Comparison of ENCODE assay signal across 29 cellular contexts in the genomic region with DNA sequence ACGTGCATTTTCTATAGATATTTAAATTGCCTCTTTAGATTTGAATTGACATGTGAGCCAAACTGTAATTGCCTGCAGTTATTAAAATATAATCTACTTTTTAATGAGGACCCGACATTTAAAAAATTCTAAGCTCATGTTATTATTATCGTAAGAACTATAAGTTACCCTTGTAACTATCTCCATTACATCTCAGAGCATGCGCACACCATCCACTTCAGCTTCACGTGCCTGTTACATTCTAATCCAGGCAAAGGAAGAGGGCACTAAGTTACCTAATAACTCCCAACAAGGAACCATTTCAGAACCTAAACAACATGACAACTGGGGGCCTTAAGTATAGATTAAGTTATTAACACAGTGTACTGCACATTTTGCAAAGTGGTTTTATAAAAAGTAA.
DNase-seq lines count a peak whose midpoint lies in the region; ATAC-seq, FAIRE-seq and TF ChIP-seq lines count a peak whose summit lies in the region.
"Had no signal": no experiment of that assay in that cellular context is flagged by ENCODE, and none has a peak within 500 bp of the region (broad histone marks: within the 10 kb centered on the region; RNA-seq: fewer than 3 reads in every experiment).

No MANE protein-coding gene starts in this region.

- no peak overlapping the region for H3K4me3 ChIP-seq in K562
- H3K4me3 ChIP-seq: A549; BLaER1; BLaER1 treated with 17β-estradiol and CSF1 and Interleukin-3, amounts not matched to agents 10 nM and 100 nM had no signal

- H3K36me3 ChIP-seq in K562 (ENCODE audit: control insufficient read depth, insufficient read depth, low read length): no peaks in the 10 kb centered on the region
- H3K36me3 ChIP-seq: BE2C; BLaER1; BLaER1 treated with 17β-estradiol and CSF1 and Interleukin-3, amounts not matched to agents 10 nM and 100 nM had no signal

- H3K9ac ChIP-seq in K562 (ENCODE audit: insufficient read depth in 1 of 2, low read depth in 2 of 2, low read length in 2 of 2): no peak overlapping the region
- H3K9ac ChIP-seq: BLaER1; BLaER1 treated with 17β-estradiol and CSF1 and Interleukin-3, amounts not matched to agents 10 nM and 100 nM had no signal

- CTCF ChIA-PET in K562 (lab: Yijun Ruan, JAX; ENCODE audit: low intra/inter-chr PET ratio): no interaction called here

- H3K79me2 ChIP-seq in K562 (ENCODE audit: control insufficient read depth, insufficient read depth, low read length): no peaks in the 10 kb centered on the region

- H2AFZ ChIP-seq in K562 (ENCODE audit: low read depth, low read length): no peak overlapping the region

- in situ Hi-C loops in K562 (cut with MboI): no loop called here

- POLR2A ChIA-PET in K562 (lab: Yijun Ruan, JAX): interaction anchor here (1.6 to 2.4 kb wide), 2 partner anchors 9 to 10 kb away, joined by 6 to 8 read pairs; no protein-coding TSS in a partner anchor

- H3K27me3 ChIP-seq in K562 (ENCODE audit: control insufficient read depth in 2 of 2, insufficient read depth in 2 of 2, low read length in 2 of 2): peaks cover 8 to 12% of the 10 kb centered on the region in 2 experiments; a peak in 4 of 5 replicates
- H3K27me3 ChIP-seq: BLaER1; BLaER1 treated with 17β-estradiol and CSF1 and Interleukin-3, amounts not matched to agents 10 nM and 100 nM had no signal

- intact Hi-C loops in K562 (cut with micrococcal nuclease): no loop called here

- no peaks in the 10 kb centered on the region for H3K4me1 ChIP-seq in K562 (replicated peaks in 1 of 2; ENCODE audit: control insufficient read depth in 2 of 2, insufficient read depth in 2 of 2, low read length in 2 of 2)
- H3K4me1 ChIP-seq: A549; BE2C; BLaER1; BLaER1 treated with 17β-estradiol and CSF1 and Interleukin-3, amounts not matched to agents 10 nM and 100 nM; Caco-2 had no signal

- H3K9me3 ChIP-seq in K562 (replicated peaks; ENCODE audit: control insufficient read depth, insufficient read depth, low read depth, low read length): no peaks in the 10 kb centered on the region
- H3K9me3 ChIP-seq: A549, BE2C, Caco-2 had no signal

- FAIRE-seq in K562 (lab: Jason Lieb, UNC): no peak
- FAIRE-seq: A204.1, A549, D721Med had no signal

- no peaks in the 10 kb centered on the region for H3K9me1 ChIP-seq in K562 (ENCODE audit: control insufficient read depth, insufficient read depth, low read length)

- TF ChIP-seq RAD21 in K562 (CRISPR knock-in tag; conservative IDR thresholded peaks at IDR 0.05 in 1 of 2, IDR thresholded peaks at IDR 0.05 in 1 of 2): no peak

- DNase-seq in K562 (ENCODE audit: extremely low read depth in 1 of 4, low spot score in 3 of 4) (no peak), NCI-H526 (lab: John Stamatoyannopoulos, UW) (no peak)
- DNase-seq: 8988T; ACHN; AML-193; BE2C; C1 segment of cervical spinal cord; Caco-2; Calu3; CD4-positive, alpha-beta memory T cell; CD4-positive, alpha-beta T cell; CD4-positive, CD25-positive, alpha-beta regulatory T cell; CD8-positive, alpha-beta memory T cell; CD8-positive, alpha-beta T cell; COR-L47; DMS 273 treated with DMSO at 0.1 percent for 48 hours; DMS153; DMS53; DMS79; DMS79 treated with DMSO at 0.1 percent for 48 hours; DND-41; EL had no signal

- no peak for TF ChIP-seq CTCF in K562 (IDR thresholded peaks at IDR 0.05 in 2 of 3, conservative IDR thresholded peaks at IDR 0.05 in 1 of 3; ENCODE audit: insufficient read depth in 2 of 3, low read depth in 1 of 3, low read length in 3 of 3)

- H3K27ac ChIP-seq in K562 (ENCODE audit: extremely low read depth, low read depth, low read length): no peak overlapping the region
- H3K27ac ChIP-seq: 22Rv1; A549; BLaER1; BLaER1 treated with 17β-estradiol and CSF1 and Interleukin-3, amounts not matched to agents 10 nM and 100 nM; C4-2B had no signal

- BruUV-seq in K562 (replicated peaks; lab: Mats Ljungman, UMichigan): no TSS peak

- no peak for TF ChIP-seq POLR2A in K562 (conservative IDR thresholded peaks at IDR 0.05)

- TF ChIP-seq EP300 in K562 (IDR thresholded peaks at IDR 0.05; ENCODE audit: low read length): no peak

- WGBS in K562 (ENCODE audit: insufficient coverage, low coverage, missing lambda C conversion rate): 4% methylated on average over 5 of the region's 5 CpGs

- no peak overlapping the region for H3K4me2 ChIP-seq in K562 (ENCODE audit: insufficient read depth, low read length)
- H3K4me2 ChIP-seq: A549; BLaER1; BLaER1 treated with 17β-estradiol and CSF1 and Interleukin-3, amounts not matched to agents 10 nM and 100 nM had no signal

- ATAC-seq in K562: no peak
- ATAC-seq: A549; CD8-positive, alpha-beta T cell had no signal

- no peaks in the 10 kb centered on the region for H4K20me1 ChIP-seq in K562 (replicated peaks; ENCODE audit: control insufficient read depth, insufficient read depth, low read length)
- H4K20me1 ChIP-seq: BLaER1; BLaER1 treated with 17β-estradiol and CSF1 and Interleukin-3, amounts not matched to agents 10 nM and 100 nM had no signal

TF ChIP-seq in K562, 482 proteins besides CTCF, POLR2A, EP300 and RAD21:
- no peak for TF ChIP-seq VEZF1 (CRISPR knock-in tag; IDR thresholded peaks at IDR 0.05)
- no peak for TF ChIP-seq PURB (CRISPR knock-in tag; IDR thresholded peaks at IDR 0.05; ENCODE audit: low read depth)
- peak; percentile 56 to 59 for TF ChIP-seq NRF1 (conservative IDR thresholded peaks at IDR 0.05 in 1 of 2, IDR thresholded peaks at IDR 0.05 in 1 of 2)
- no peak for TF ChIP-seq TFAM (CRISPR knock-in tag; conservative IDR thresholded peaks at IDR 0.05)
